ENCODE assay signal across 1 cellular context in genomic region chr18:69897397-69898108, GRCh38.
TF ChIP-seq lines count a peak whose summit lies in the region.

No MANE protein-coding gene starts in this region.

TF ChIP-seq in HepG2, 621 proteins besides CTCF, POLR2A, EP300 and RAD21 (continued from another document):
- TF ChIP-seq NKX3-1 (CRISPR knock-in tag; IDR thresholded peaks at IDR 0.05) (no peak), ZNF713 (CRISPR knock-in tag; IDR thresholded peaks at IDR 0.05) (no peak), HNRNPL (IDR thresholded peaks at IDR 0.05; ENCODE audit: low read depth, low read length) (no peak), ZNF776 (CRISPR knock-in tag; IDR thresholded peaks at IDR 0.05) (no peak), NFATC3 (CRISPR knock-in tag; IDR thresholded peaks at IDR 0.05) (no peak), ZFP36L1 (CRISPR knock-in tag; IDR thresholded peaks at IDR 0.05) (no peak), ZNF296 (CRISPR knock-in tag; conservative IDR thresholded peaks at IDR 0.05) (no peak)
